8 cellular contexts compared by ENCODE assay signal in genomic region chr4:8428288-8429097, GRCh38. TPM values are rescaled to one million over a fixed set of nuclear protein-coding genes. Genes with fewer than 3 reads are reported as not detected.
DNase-seq lines count a peak whose midpoint lies in the region; ATAC-seq and TF ChIP-seq lines count a peak whose summit lies in the region.

No MANE protein-coding gene starts in this region.

- no peaks in the 10 kb centered on the region for H3K36me3 ChIP-seq in BE2C

- no peaks in the 10 kb centered on the region for H3K27me3 ChIP-seq in BE2C
- no peaks in the 10 kb centered on the region for H3K27me3 ChIP-seq in layer of hippocampus (ENCODE audit: control insufficient read depth, insufficient read depth, low read length)

- peaks cover 41% of the 10 kb centered on the region for H3K4me1 Mint-ChIP-seq in chondrocyte (ENCODE audit: low read depth)

- H3K9me3 ChIP-seq in BE2C: no peaks in the 10 kb centered on the region

- H3K9me3 Mint-ChIP-seq in chondrocyte (ENCODE audit: low read depth): no peaks in the 10 kb centered on the region

- peaks cover 1% of the 10 kb centered on the region for H3K36me3 Mint-ChIP-seq in chondrocyte (ENCODE audit: low read depth)

- TF ChIP-seq CTCF in BE2C (IDR thresholded peaks at IDR 0.05; ENCODE audit: low read depth, low read length) (peak; percentile 59), chondrocyte (IDR thresholded peaks at IDR 0.05) (peak; percentile 76)

- peak overlapping the region; percentile 35 for H3K27ac ChIP-seq in layer of hippocampus (ENCODE audit: low read depth, low read length)

- peak overlapping the region; percentile 58 for H3K4me3 ChIP-seq in BE2C (ENCODE audit: low read depth, low read length)

- peak overlapping the region; percentile 98 for H3K27ac Mint-ChIP-seq in chondrocyte (ENCODE audit: unreplicated experiment)

- TF ChIP-seq POLR2A in GM19193 (IDR thresholded peaks at IDR 0.05; ENCODE audit: extremely low read depth, insufficient read depth, insufficient read length): peak; percentile 81

- peak; percentile 68 for ATAC-seq in HG03378 (IDR thresholded peaks at IDR 0.05; ENCODE audit: unreplicated experiment)

- no peaks in the 10 kb centered on the region; the same call in 1 of the 2 replicates for H3K4me1 ChIP-seq in BE2C

- H3K27me3 Mint-ChIP-seq in chondrocyte (ENCODE audit: low read depth): no peaks in the 10 kb centered on the region

- DNase-seq in BE2C: peak; percentile 96
- peak; percentile 62 for DNase-seq in NCI-H460 (ENCODE audit: extremely low read depth, low read depth)
- peak; percentile 89 to 90 for DNase-seq in activated CD4-positive, alpha-beta T cell treated with anti-CD3 and anti-CD28 coated beads for 24 hours (ENCODE audit: low read depth in 2 of 2)
- DNase-seq in chondrocyte (ENCODE audit: low spot score): no peak
- DNase-seq in stimulated activated CD4-positive, alpha-beta T cell treated with anti-CD3 and anti-CD28 coated beads, Interleukin-1b, Interleukin-23, amount 100 ng/mL, for 4 hours (ENCODE audit: low read depth in 2 of 2): peak; percentile 92

- H3K4me3 Mint-ChIP-seq in chondrocyte (ENCODE audit: unreplicated experiment): peak overlapping the region; percentile 94

RNA-seq across cellular contexts. Expression of gene ACOX3, which starts 12.0 kb away (rescaled TPM):
- 3.6 TPM for polyA plus RNA-seq in BE2C (2012; ENCODE audit: insufficient read depth, insufficient read length, low read depth)
- total RNA-seq in NCI-H460 (2014; rRNA removed; shearing (Covaris generic)): 5.0 and 5.9 TPM in 2 replicates
- 9.6 and 11.2 TPM in 2 replicates for polyA plus RNA-seq in NCI-H460 (2014; cell fraction: nucleus; rRNA removed)
- 34.8 to 51.6 TPM (median 44.0 TPM) in 3 replicates for total RNA-seq in chondrocyte

RNA-seq across cellular contexts. Expression of gene TRMT44, which starts 12.1 kb away (rescaled TPM):
- 14.8 TPM for polyA plus RNA-seq in BE2C (2012; ENCODE audit: insufficient read depth, insufficient read length, low read depth)
- total RNA-seq in NCI-H460 (2014; rRNA removed; shearing (Covaris generic)): 4.0 and 5.7 TPM in 2 replicates
- polyA plus RNA-seq in NCI-H460 (2014; cell fraction: nucleus; rRNA removed): 21.2 and 22.2 TPM in 2 replicates
- total RNA-seq in chondrocyte: 12.4 to 18.0 TPM (median 15.6 TPM) in 3 replicates
